ENCODE assay signal across 10 cellular contexts in genomic region chr7:128860158-128861073, GRCh38. TPM values are rescaled to one million over a fixed set of nuclear protein-coding genes. Genes with fewer than 3 reads are reported as not detected.
DNase-seq lines count a peak whose midpoint lies in the region; ATAC-seq, FAIRE-seq and TF ChIP-seq lines count a peak whose summit lies in the region.
"Had no signal": no experiment of that assay in that cellular context is flagged by ENCODE, and none has a peak within 500 bp of the region (broad histone marks: within the 10 kb centered on the region; RNA-seq: fewer than 3 reads in every experiment).

No MANE protein-coding gene starts in this region.

- H2AK5ac ChIP-seq in IMR-90 (ENCODE audit: low read depth, low read length) (0 out of 2 replicates have a peak overlapping the region, but pooled peaks have one; percentile 18), mesendoderm (ENCODE audit: low read length) (no peak overlapping the region)

- H3K56ac ChIP-seq in IMR-90 (ENCODE audit: extremely low read depth, insufficient read depth, low read length) (no peak overlapping the region), mesendoderm (ENCODE audit: low read length) (peak overlapping the region; percentile 59)

- H3K4me1 ChIP-seq in IMR-90 (ENCODE audit: control insufficient read depth, insufficient read depth, low read length) (peaks cover 2% of the 10 kb centered on the region), mesendoderm (ENCODE audit: control insufficient read depth, low read depth, low read length) (no peaks in the 10 kb centered on the region)

- H4K91ac ChIP-seq in IMR-90 (ENCODE audit: insufficient read depth, low read depth, low read length), result no peak overlapping the region

- CTCF ChIA-PET in IMR-90 (lab: Yijun Ruan, JAX), result interaction anchor here (1.3 kb wide), 1 partner anchor 23 kb away, joined by 3 read pairs; no protein-coding TSS in a partner anchor

- H4K5ac ChIP-seq in IMR-90 (ENCODE audit: low read depth, low read length), result no peak overlapping the region
- H4K5ac ChIP-seq in mesendoderm (ENCODE audit: low read length), result no peak overlapping the region

- no peak overlapping the region for H2BK15ac ChIP-seq in IMR-90 (ENCODE audit: low read depth, low read length)
- no peak overlapping the region for H2BK15ac ChIP-seq in mesendoderm (replicated peaks; ENCODE audit: low read depth)

- FAIRE-seq in bronchial epithelial cell (lab: Jason Lieb, UNC), result no peak

- H3K14ac ChIP-seq in IMR-90 (replicated peaks; ENCODE audit: low read depth, low read length), result no peak overlapping the region

- H4K8ac ChIP-seq in IMR-90 (ENCODE audit: low read depth in 2 of 2, low read length in 2 of 2) (no peak overlapping the region), mesendoderm (ENCODE audit: low read depth, low read length) (no peak overlapping the region)

- H3K79me1 ChIP-seq in IMR-90 (ENCODE audit: low read depth in 1 of 2, low read length in 2 of 2) (peaks cover 11 to 19% of the 10 kb centered on the region in 2 experiments), mesendoderm (ENCODE audit: low read length) (peaks cover 1% of the 10 kb centered on the region)

- H3K18ac ChIP-seq in IMR-90 (ENCODE audit: low read depth, low read length), result no peak overlapping the region
- no peak overlapping the region for H3K18ac ChIP-seq in mesendoderm (ENCODE audit: low read length)

- no peak overlapping the region for H3K23ac ChIP-seq in IMR-90 (ENCODE audit: low read depth, low read length)
- no peak overlapping the region for H3K23ac ChIP-seq in mesendoderm (ENCODE audit: low read length)

- H3K4me2 ChIP-seq in IMR-90 (ENCODE audit: low read depth, low read length) (no peak overlapping the region), mesendoderm (ENCODE audit: low read length) (no peak overlapping the region)

- H3K36me3 ChIP-seq in IMR-90 (ENCODE audit: control insufficient read depth, insufficient read depth, low read length), result peaks cover 34% of the 10 kb centered on the region
- H3K36me3 ChIP-seq in bronchial epithelial cell (ENCODE audit: control insufficient read depth, insufficient read depth, low read length), result peaks cover 6% of the 10 kb centered on the region
- peaks cover 7% of the 10 kb centered on the region for H3K36me3 ChIP-seq in mesendoderm (ENCODE audit: control insufficient read depth, insufficient read depth, low read length)

- H3K9me3 ChIP-seq in IMR-90 (ENCODE audit: control insufficient read depth, insufficient read depth, low read length), result no peaks in the 10 kb centered on the region
- H3K9me3 ChIP-seq: SJSA1 had no signal

- H3K4ac ChIP-seq in IMR-90 (ENCODE audit: low read depth, low read length) (no peak overlapping the region), mesendoderm (ENCODE audit: low read depth, low read length) (no peak overlapping the region)

- intact Hi-C loops in IMR-90 (cut with micrococcal nuclease), result no loop called here

- TF ChIP-seq RAD21 in IMR-90 (IDR thresholded peaks at IDR 0.05; ENCODE audit: low read length), result no peak

- no peak overlapping the region for H2BK120ac ChIP-seq in IMR-90 (ENCODE audit: low read depth, low read length)
- H2BK120ac ChIP-seq in mesendoderm (ENCODE audit: low read depth, low read length), result no peak overlapping the region

- H2BK20ac ChIP-seq in IMR-90 (ENCODE audit: low read depth, low read length), result no peak overlapping the region

- H2BK5ac ChIP-seq in IMR-90 (ENCODE audit: low read depth, low read length, poor library complexity, severe bottlenecking), result no peak overlapping the region
- no peak overlapping the region for H2BK5ac ChIP-seq in mesendoderm (ENCODE audit: low read length)

- WGBS in IMR-90 (ENCODE audit: extremely low coverage in 2 of 2, insufficient read length in 1 of 2), 2 experiments, result 55% methylated on average over 3 of the region's 10 CpGs; no CpG with 5 or more reads in 1 of the 2 experiments
- no CpG with 5 or more reads among the region's 10 CpGs for WGBS in mesendoderm (ENCODE audit: extremely low coverage, insufficient coverage, low lambda C conversion rate)

- H3K79me2 ChIP-seq in mesendoderm (ENCODE audit: control insufficient read depth, insufficient read depth, low read length), result no peaks in the 10 kb centered on the region

- ATAC-seq in IMR-90 (ENCODE audit: low read depth) (no peak), GM21515 (IDR thresholded peaks at IDR 0.05; ENCODE audit: unreplicated experiment) (no peak)

- no peak overlapping the region for H3K9ac ChIP-seq in IMR-90 (ENCODE audit: low read depth, low read length)
- no peak overlapping the region for H3K9ac ChIP-seq in mesendoderm (ENCODE audit: low read length)

- H3K27me3 ChIP-seq in IMR-90 (ENCODE audit: control insufficient read depth, insufficient read depth, low read length) (no peaks in the 10 kb centered on the region), bronchial epithelial cell (ENCODE audit: control insufficient read depth, insufficient read depth, low read length) (no peaks in the 10 kb centered on the region), mesendoderm (ENCODE audit: insufficient read depth, low read length, poor library complexity) (no peaks in the 10 kb centered on the region)
- H3K27me3 ChIP-seq: SJSA1 had no signal

- peaks cover 42% of the 10 kb centered on the region for H4K20me1 ChIP-seq in IMR-90 (ENCODE audit: insufficient read depth, low read length)

- H3K4me3 ChIP-seq in IMR-90 (ENCODE audit: insufficient read depth, low read depth, low read length) (no peak overlapping the region), bronchial epithelial cell (ENCODE audit: low read depth, low read length) (no peak overlapping the region), mesendoderm (ENCODE audit: low read length) (no peak overlapping the region)
- H3K4me3 ChIP-seq: SJSA1 had no signal

- in situ Hi-C loops in IMR-90 (cut with MboI; ENCODE audit: low sequenced_read_pairs), result no loop called here

- no peak for TF ChIP-seq POLR2A in IMR-90 (IDR thresholded peaks at IDR 0.05; ENCODE audit: low read depth, low read length)

- dilution Hi-C loops in IMR-90 (cut with HindIII; ENCODE audit: low sequenced_read_pairs, unreplicated experiment), result no loop called here

- H2AK9ac ChIP-seq in IMR-90 (replicated peaks; ENCODE audit: low read depth, low read length, poor library complexity), result peak overlapping the region; percentile 48

- H3K27ac ChIP-seq in C4-2B (peak overlapping the region; percentile 47), IMR-90 (ENCODE audit: insufficient read depth, low read length) (no peak overlapping the region), mesendoderm (ENCODE audit: low read depth, low read length) (no peak overlapping the region)
- H3K27ac ChIP-seq: HL-60, SJSA1 had no signal

- no TSS peak for BruUV-seq in IMR-90 (replicated peaks; lab: Mats Ljungman, UMichigan)

- peaks cover 5% of the 10 kb centered on the region; the same call in 1 of the 2 replicates for H3K9me1 ChIP-seq in IMR-90 (ENCODE audit: insufficient read depth, low read length)

- DNase-seq in IMR-90 (peak; percentile 81), bronchial epithelial cell (ENCODE audit: low read depth) (peak; percentile 10), mesendoderm (peak; percentile 74), NCI-H187 (lab: John Stamatoyannopoulos, UW) (no peak), activated gamma-delta T cell treated with Interleukin-2 at 50 U/mL for 16 hours (no peak)
- no peak for DNase-seq in activated naive CD4-positive, alpha-beta T cell (lab: John Stamatoyannopoulos, UW)

- POLR2A ChIA-PET in IMR-90 (lab: Charles Lee; ENCODE audit: unreplicated experiment), result no interaction called here

- no peak overlapping the region for H2AFZ ChIP-seq in IMR-90 (replicated peaks; ENCODE audit: low read length, poor library complexity)

- TF ChIP-seq CTCF in C4-2B (conservative IDR thresholded peaks at IDR 0.05), result no peak
- TF ChIP-seq CTCF in IMR-90 (conservative IDR thresholded peaks at IDR 0.05; ENCODE audit: low read depth, low read length), result no peak
- TF ChIP-seq CTCF in bronchial epithelial cell (IDR thresholded peaks at IDR 0.05; ENCODE audit: insufficient read depth, low read length, severe bottlenecking), result peak; percentile 22

TF ChIP-seq in IMR-90, 13 proteins besides CTCF, POLR2A, EP300 and RAD21:
- TF ChIP-seq, protein P1, sequence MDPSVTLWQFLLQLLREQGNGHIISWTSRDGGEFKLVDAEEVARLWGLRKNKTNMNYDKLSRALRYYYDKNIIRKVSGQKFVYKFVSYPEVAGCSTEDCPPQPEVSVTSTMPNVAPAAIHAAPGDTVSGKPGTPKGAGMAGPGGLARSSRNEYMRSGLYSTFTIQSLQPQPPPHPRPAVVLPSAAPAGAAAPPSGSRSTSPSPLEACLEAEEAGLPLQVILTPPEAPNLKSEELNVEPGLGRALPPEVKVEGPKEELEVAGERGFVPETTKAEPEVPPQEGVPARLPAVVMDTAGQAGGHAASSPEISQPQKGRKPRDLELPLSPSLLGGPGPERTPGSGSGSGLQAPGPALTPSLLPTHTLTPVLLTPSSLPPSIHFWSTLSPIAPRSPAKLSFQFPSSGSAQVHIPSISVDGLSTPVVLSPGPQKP (IDR thresholded peaks at IDR 0.05; ENCODE audit: borderline replicate concordance, low read depth, low read length), result no peak
- TF ChIP-seq RFX5 (IDR thresholded peaks at IDR 0.05; ENCODE audit: low read depth, low read length) (no peak), RCOR1 (IDR thresholded peaks at IDR 0.05; ENCODE audit: insufficient replicate concordance, low read length) (no peak), BHLHE40 (IDR thresholded peaks at IDR 0.05; ENCODE audit: low read depth, low read length) (no peak), MXI1 (IDR thresholded peaks at IDR 0.05; ENCODE audit: borderline replicate concordance, low read depth, low read length) (peak; percentile 28; the same call in 1 of the 2 replicates)

RNA-seq across cellular contexts. Expression of gene ATP6V1F, which starts 2.2 kb away (rescaled TPM):
- total RNA-seq in IMR-90 (2012; rRNA removed) (61.1 and 104 TPM in 2 replicates), bronchial epithelial cell (108 and 132 TPM in 2 replicates)
- polyA plus RNA-seq in IMR-90 (2012; rRNA removed), result 321 and 346 TPM in 2 replicates
- polyA plus RNA-seq in IMR-90 (2012; cell fraction: cytosol; rRNA removed), result 128 and 421 TPM in 2 replicates
- 84.2 and 106 TPM in 2 replicates for polyA plus RNA-seq in IMR-90 (2012; cell fraction: nucleus; rRNA removed; ENCODE audit: low replicate concordance)
- 141 TPM for polyA plus RNA-seq in mesendoderm (2013, experiment 1 of 2)
- 142 TPM for polyA plus RNA-seq in mesendoderm (2013, experiment 2 of 2)

RNA-seq across cellular contexts. Expression of gene FLNC, which starts 30.2 kb away (rescaled TPM):
- total RNA-seq in IMR-90 (2012; rRNA removed) (116 and 139 TPM in 2 replicates), bronchial epithelial cell (0.64 and 1.8 TPM in 2 replicates)
- 154 and 167 TPM in 2 replicates for polyA plus RNA-seq in IMR-90 (2012; rRNA removed)
- polyA plus RNA-seq in IMR-90 (2012; cell fraction: cytosol; rRNA removed), result 67.5 and 137 TPM in 2 replicates
- polyA plus RNA-seq in IMR-90 (2012; cell fraction: nucleus; rRNA removed; ENCODE audit: low replicate concordance), result 165 and 525 TPM in 2 replicates
- polyA plus RNA-seq in mesendoderm (2013, experiment 1 of 2), result 18.1 TPM
- 18.0 TPM for polyA plus RNA-seq in mesendoderm (2013, experiment 2 of 2)

RNA-seq across cellular contexts. Expression of gene KCP, which starts 50.1 kb away (rescaled TPM):
- not detected in 2 replicates for total RNA-seq in IMR-90 (2012; rRNA removed)
- 0.03 and 0.07 TPM in 2 replicates for polyA plus RNA-seq in IMR-90 (2012; rRNA removed)
- 0.03 TPM in 1 of 2 replicates, not detected in the other for polyA plus RNA-seq in IMR-90 (2012; cell fraction: cytosol; rRNA removed)
- 0.17 and 0.33 TPM in 2 replicates for polyA plus RNA-seq in IMR-90 (2012; cell fraction: nucleus; rRNA removed; ENCODE audit: low replicate concordance)
- 0.53 and 1.3 TPM in 2 replicates for total RNA-seq in bronchial epithelial cell
- 0.74 TPM for polyA plus RNA-seq in mesendoderm (2013, experiment 1 of 2)
- polyA plus RNA-seq in mesendoderm (2013, experiment 2 of 2), result 0.84 TPM
- total RNA-seq: SJSA1 had no signal

Comparison
In these comparisons a context has a peak if more than half of its experiments do, and no peak if none do; other contexts are left out.
1. DNase-seq: peak in IMR-90 (single experiment), bronchial epithelial cell (single experiment) and mesendoderm (single experiment); none in NCI-H187 (0 of 2), activated gamma-delta T cell treated with Interleukin-2 at 50 U/mL for 16 hours (single experiment) and activated naive CD4-positive, alpha-beta T cell (0 of 4).
2. RNA of gene FLNC, which starts 30.2 kb away (total RNA-seq): 116 to 139 TPM in IMR-90; 0.64 to 1.8 TPM in bronchial epithelial cell; every median in the first group is over 10 times any median in the second.